ENCODE assay signal across 9 cellular contexts in the genomic region with DNA sequence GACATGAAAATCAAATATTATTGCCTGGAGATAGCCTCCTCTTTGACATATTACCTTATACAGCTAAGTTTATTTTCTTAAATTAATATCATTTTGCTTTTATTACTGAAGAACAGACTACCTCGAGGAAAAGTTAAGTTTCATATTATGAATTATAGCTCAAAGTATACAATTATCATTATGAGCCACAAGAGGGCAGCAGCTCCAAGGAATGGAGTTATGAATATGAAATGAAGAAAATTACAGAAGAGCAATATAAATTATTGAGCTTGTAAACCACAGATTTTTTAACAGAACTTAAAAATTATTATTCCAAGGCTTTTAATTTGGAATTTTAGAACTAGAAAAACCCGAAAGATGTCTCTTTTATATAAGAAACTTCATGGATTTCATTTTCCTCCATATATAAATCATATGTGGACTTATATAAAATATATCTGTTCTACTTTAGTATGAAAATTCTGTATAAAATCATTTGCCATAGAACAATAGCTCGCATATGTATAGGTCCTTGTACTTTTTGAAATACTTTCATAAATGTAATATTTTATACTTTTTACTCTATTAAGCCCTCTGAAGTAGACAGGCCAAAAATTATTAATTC. TPM values are rescaled to one million over a fixed set of nuclear protein-coding genes. Genes with fewer than 3 reads are reported as not detected.
DNase-seq lines count a peak whose midpoint lies in the region; ATAC-seq, FAIRE-seq and TF ChIP-seq lines count a peak whose summit lies in the region.
"Had no signal": no experiment of that assay in that cellular context is flagged by ENCODE, and none has a peak within 500 bp of the region (broad histone marks: within the 10 kb centered on the region; RNA-seq: fewer than 3 reads in every experiment).

No MANE protein-coding gene starts in this region.

- H3K36me3 Mint-ChIP-seq in neural crest cell (ENCODE audit: low read depth): no peaks in the 10 kb centered on the region

- 56% methylated on average over 3 of the region's 3 CpGs; no CpG with 5 or more reads in 1 of the 2 experiments for WGBS in H1 (ENCODE audit: extremely low coverage in 1 of 2, insufficient coverage in 1 of 2, insufficient read length in 1 of 2, insufficient replicate concordance in 2 of 2, low coverage in 1 of 2, low lambda C conversion rate in 2 of 2, missing lambda C conversion rate in 1 of 2), 2 experiments

- no peaks in the 10 kb centered on the region for H3K9me3 Mint-ChIP-seq in neural crest cell

- H3K14ac ChIP-seq in H1 (ENCODE audit: insufficient read length): no peak overlapping the region

- H3K56ac ChIP-seq in H1 (replicated peaks; ENCODE audit: insufficient read length, low read depth, low read length): no peak overlapping the region

- H2BK5ac ChIP-seq in H1 (ENCODE audit: low read depth, low read length): no peak overlapping the region

- H2BK20ac ChIP-seq in H1 (ENCODE audit: low read length): no peak overlapping the region

- no peak overlapping the region for H3K4ac ChIP-seq in H1 (replicated peaks; ENCODE audit: insufficient read length, low read depth, low read length)

- H3K36me3 ChIP-seq in H1 (ENCODE audit: control insufficient read depth in 2 of 4, insufficient read depth in 4 of 4, low read length in 3 of 4): no peaks in the 10 kb centered on the region
- H3K36me3 ChIP-seq: BLaER1 had no signal

- H3K27ac ChIP-seq in H1 (ENCODE audit: low read depth, low read length): no peak overlapping the region
- H3K27ac ChIP-seq: BLaER1 had no signal

- H3K79me1 ChIP-seq in H1 (ENCODE audit: low read depth, low read length): no peaks in the 10 kb centered on the region

- H4K91ac ChIP-seq in H1 (replicated peaks; ENCODE audit: insufficient read length, low read length): no peak overlapping the region

- no peak for TF ChIP-seq EP300 in H1 (IDR thresholded peaks at IDR 0.05; ENCODE audit: borderline replicate concordance in 1 of 2, low read depth in 2 of 2, low read length in 2 of 2)

- no peak overlapping the region for H3K4me2 ChIP-seq in H1 (ENCODE audit: insufficient read depth in 1 of 2, low read depth in 2 of 2, low read length in 2 of 2)
- H3K4me2 ChIP-seq: BLaER1 had no signal

- peaks cover 7% of the 10 kb centered on the region for H3K4me1 Mint-ChIP-seq in neural crest cell

- no peaks in the 10 kb centered on the region for H4K20me1 ChIP-seq in H1 (replicated peaks in 1 of 2; ENCODE audit: control insufficient read depth in 1 of 2, insufficient read depth in 2 of 2, low read length in 2 of 2)
- H4K20me1 ChIP-seq: BLaER1 had no signal

- TF ChIP-seq POLR2A in H1 (IDR thresholded peaks at IDR 0.05; ENCODE audit: control extremely low read depth in 1 of 2, low read depth in 2 of 2, low read length in 2 of 2): no peak

- no peak overlapping the region for H2BK120ac ChIP-seq in H1 (replicated peaks; ENCODE audit: low read depth, low read length)

- no peaks in the 10 kb centered on the region for H3K27me3 Mint-ChIP-seq in neural crest cell (ENCODE audit: low read depth)

- no peak overlapping the region for H3K23ac ChIP-seq in H1 (ENCODE audit: insufficient read length)

- TF ChIP-seq CTCF in LNCAP (IDR thresholded peaks at IDR 0.05) (peak; percentile 71), H1 (IDR thresholded peaks at IDR 0.05; ENCODE audit: control extremely low read depth in 1 of 3, insufficient read depth in 1 of 3, low read depth in 1 of 3, low read length in 3 of 3) (peak in 2 of 3 experiments; percentile 30 to 41; a peak in 2 of 4 replicates), neural crest cell (conservative IDR thresholded peaks at IDR 0.05) (peak; percentile 91)

- no peak overlapping the region for H2BK15ac ChIP-seq in H1 (ENCODE audit: low read length)

- no peaks in the 10 kb centered on the region; a peak in 1 of 4 replicates for H3K9me3 ChIP-seq in H1 (ENCODE audit: insufficient read depth in 2 of 2, low read depth in 1 of 2, low read length in 1 of 2)
- H3K9me3 ChIP-seq: BLaER1 had no signal

- no peaks in the 10 kb centered on the region for H3K4me1 ChIP-seq in H1 (replicated peaks in 1 of 4; ENCODE audit: control insufficient read depth in 3 of 4, insufficient read depth in 4 of 4, low read length in 3 of 4)
- H3K4me1 ChIP-seq: BLaER1 had no signal

- no peak overlapping the region for H2BK12ac ChIP-seq in H1 (ENCODE audit: low read depth, low read length)

- H4K5ac ChIP-seq in H1 (ENCODE audit: insufficient read length, low read depth, low read length): no peak overlapping the region

- no peak overlapping the region for H3K4me3 ChIP-seq in H1 (ENCODE audit: extremely low read depth in 1 of 4, insufficient read depth in 2 of 4, low read depth in 3 of 4, low read length in 4 of 4)
- H3K4me3 ChIP-seq: BLaER1 had no signal

- H3K18ac ChIP-seq in H1 (ENCODE audit: extremely low read depth, low read length): no peak overlapping the region

- no peaks in the 10 kb centered on the region for H3K79me2 ChIP-seq in H1 (ENCODE audit: control insufficient read depth in 1 of 2, insufficient read depth in 2 of 2, low read length in 2 of 2)

- H2AK5ac ChIP-seq in H1 (ENCODE audit: low read depth, low read length): no peak overlapping the region

- DNase-seq in DMS79 treated with DMSO at 0.1 percent for 48 hours (lab: John Stamatoyannopoulos, UW): peak; percentile 25
- DNase-seq in DMS79 (lab: John Stamatoyannopoulos, UW): no peak
- DNase-seq in H1 (ENCODE audit: low read depth in 1 of 2, low spot score in 2 of 2): no peak
- no peak for DNase-seq in neural crest cell (ENCODE audit: low read depth, low spot score)
- DNase-seq in iPS-NIHi11 (ENCODE audit: low spot score): no peak

- no peak overlapping the region for H4K8ac ChIP-seq in H1 (ENCODE audit: extremely low read depth, insufficient read depth, low read length)

- H3K9ac ChIP-seq in H1 (replicated peaks in 1 of 4; ENCODE audit: extremely low read depth in 1 of 4, low read depth in 3 of 4, low read length in 3 of 4): no peak overlapping the region
- H3K9ac ChIP-seq: BLaER1 had no signal

- no peak overlapping the region for H2AFZ ChIP-seq in H1 (ENCODE audit: low read length)

- CTCF ChIA-PET in H1 (lab: Charles Lee; ENCODE audit: partially characterized antibody): interaction anchor here (0.6 to 4.4 kb wide), 31 partner anchors 7 to 691 kb away, joined by 3 to 25 read pairs (median 4); partner anchors contain the start of gene IQUB

- H3K27ac Mint-ChIP-seq in neural crest cell (ENCODE audit: unreplicated experiment): no peak overlapping the region

- H3K4me3 Mint-ChIP-seq in neural crest cell: no peak overlapping the region

- H3K27me3 ChIP-seq in H1 (replicated peaks in 1 of 4; ENCODE audit: control insufficient read depth in 3 of 4, extremely low read depth in 1 of 4, insufficient read depth in 3 of 4, low read length in 3 of 4): no peaks in the 10 kb centered on the region
- H3K27me3 ChIP-seq: BLaER1 had no signal

- POLR2A ChIA-PET in H1 (lab: Charles Lee; ENCODE audit: partially characterized antibody): no interaction called here

- no peaks in the 10 kb centered on the region for H3K23me2 ChIP-seq in H1 (ENCODE audit: low read depth, low read length)

- no peak for FAIRE-seq in H1 (lab: Jason Lieb, UNC)

- ATAC-seq in GM21360 (IDR thresholded peaks at IDR 0.05; ENCODE audit: unreplicated experiment): peak; percentile 59
- ATAC-seq in SK-N-SH treated with all-trans-retinoic acid at 6 μM for 48 hours: peak; percentile 79

- TF ChIP-seq RAD21 in H1 (IDR thresholded peaks at IDR 0.05 in 1 of 2, conservative IDR thresholded peaks at IDR 0.05 in 1 of 2; ENCODE audit: low read depth in 2 of 2, low read length in 2 of 2): peak in 1 of 2 experiments; percentile 72

TF ChIP-seq in SK-N-SH treated with all-trans-retinoic acid at 6 μM for 48 hours, 23 proteins besides CTCF, POLR2A, EP300 and RAD21 (continues in another document):
- TF ChIP-seq ZNF565 (CRISPR knock-in tag; conservative IDR thresholded peaks at IDR 0.05; ENCODE audit: low read depth): no peak

TF ChIP-seq in H1, 55 proteins besides CTCF, POLR2A, EP300 and RAD21:
- TF ChIP-seq USF2 (IDR thresholded peaks at IDR 0.05; ENCODE audit: low read length) (no peak), BCL11A (IDR thresholded peaks at IDR 0.05; ENCODE audit: low read depth in 2 of 2, low read length in 2 of 2) (no peak)
TF ChIP-seq in H1: peak in this region for 0.

RNA-seq across cellular contexts. Expression of gene IQUB, which starts 40.1 kb away (rescaled TPM):
- total RNA-seq in H1 (2021; fragmentation: NEBNext Ultra II Directional; extraction: Animal tissue kit (Norgen Biotek cat#: 25700)): 0.82 and 0.96 TPM in 2 replicates
- 0.08 and 0.12 TPM in 2 replicates for polyA plus RNA-seq in H1 (2011; rRNA removed)
- 0.19 TPM for polyA plus RNA-seq in H1 (2011; cell fraction: cytosol; rRNA removed)
- polyA plus RNA-seq in H1 (2011; cell fraction: nucleus; rRNA removed): 0.24 TPM
- 0.25 to 0.54 TPM (median 0.35 TPM) in 4 replicates for polyA plus RNA-seq in H1 (2012, experiment 1 of 2)
- polyA plus RNA-seq in H1 (2012, experiment 2 of 2): 0.05 TPM
- 0.47 TPM for polyA plus RNA-seq in H1 (2013, experiment 1 of 2)
- polyA plus RNA-seq in H1 (2013, experiment 2 of 2): 0.35 TPM
- 0.20 and 0.32 TPM in 2 replicates for polyA minus RNA-seq in H1 (2011; rRNA and poly(A)+ RNA removed)
- not detected for polyA minus RNA-seq in H1 (2011; cell fraction: cytosol; rRNA and poly(A)+ RNA removed)
- polyA minus RNA-seq in H1 (2011; cell fraction: nucleus; rRNA and poly(A)+ RNA removed): 2.9 TPM
- 0.56 and 0.73 TPM in 2 replicates for total RNA-seq in neural crest cell

Comparison
In these comparisons a context has a peak if more than half of its experiments do, and no peak if none do; other contexts are left out.
1. CTCF ChIP-seq: peak in every context shown above with its lines; median percentile 91 in neural crest cell; 71 in LNCAP; 36 in H1.